In genomic region chr4:27913738-27914137, GRCh38 we compare ENCODE assay signal across 8 cellular contexts.
"Had no signal": no experiment of that assay in that cellular context is flagged by ENCODE, and none has a peak within 500 bp of the region (broad histone marks: within the 10 kb centered on the region; RNA-seq: fewer than 3 reads in every experiment).

No MANE protein-coding gene starts in this region.

- H3K4me2 ChIP-seq: KMS-11 had no signal

- DNase-seq: IMR-90, KBM-7, KG1 had no signal

- H3K9ac ChIP-seq: KMS-11 had no signal

- H3K4me3 Mint-ChIP-seq: IgD-negative memory B cell had no signal

- H3K27me3 Mint-ChIP-seq: IgD-negative memory B cell had no signal

- H3K27ac ChIP-seq: HL-60, KMS-11 had no signal

- H3K27ac Mint-ChIP-seq: IgD-negative memory B cell had no signal

- H3K4me1 Mint-ChIP-seq: IgD-negative memory B cell had no signal

- H3K4me3 ChIP-seq: K562 had no signal

- H3K36me3 Mint-ChIP-seq: IgD-negative memory B cell had no signal

- ATAC-seq: HepG2, K562 had no signal
